In the genomic region with DNA sequence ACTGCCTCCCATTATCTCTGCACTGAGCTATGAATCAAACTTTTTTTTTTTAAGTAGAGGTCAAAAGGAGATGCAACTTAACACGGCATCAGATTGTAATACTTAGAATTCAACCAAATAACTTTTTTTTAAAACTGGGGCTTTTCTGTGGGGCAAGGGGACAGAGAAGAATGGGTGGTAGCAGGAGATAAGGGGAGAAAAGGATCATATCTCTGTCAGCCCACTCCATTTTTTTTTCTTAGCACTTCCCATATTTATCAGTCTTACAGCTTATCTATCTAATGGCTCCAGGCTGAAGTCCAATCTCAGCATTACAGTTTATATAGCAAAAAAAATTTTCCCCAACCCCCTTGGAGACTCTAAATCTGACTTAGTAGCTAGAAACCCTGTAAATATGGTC, we compare ENCODE assay signal across 24 cellular contexts.
"Had no signal": no experiment of that assay in that cellular context is flagged by ENCODE, and none has a peak within 500 bp of the region (broad histone marks: within the 10 kb centered on the region; RNA-seq: fewer than 3 reads in every experiment).

No MANE protein-coding gene starts in this region.

- H3K4me3 Mint-ChIP-seq: activated CD8-positive, alpha-beta T cell treated with anti-CD3 and anti-CD28 coated beads for 36 hours; activated T-cell treated with anti-CD3 and anti-CD28 coated beads, Interleukin-2, amount 50 U/mL, for 72 hours; IgD-negative memory B cell; T-cell had no signal

- H2AFZ ChIP-seq: PC-9 had no signal

- H3K4me1 Mint-ChIP-seq: IgD-negative memory B cell, T-cell had no signal

- H3K27ac Mint-ChIP-seq: activated CD8-positive, alpha-beta T cell treated with anti-CD3 and anti-CD28 coated beads for 36 hours; activated naive CD4-positive, alpha-beta T cell treated with anti-CD3 and anti-CD28 coated beads, Interleukin-2, amount 50 U/mL, for 72 hours; activated T-cell treated with anti-CD3 and anti-CD28 coated beads, Interleukin-2, amount 50 U/mL, for 72 hours; IgD-negative memory B cell; T-cell had no signal

- H3K27ac ChIP-seq: PC-9 had no signal

- H3K9me3 ChIP-seq: MG63 had no signal

- FAIRE-seq: TTC549 had no signal

- H3K4me2 ChIP-seq: PC-9 had no signal

- H3K27me3 Mint-ChIP-seq: activated CD8-positive, alpha-beta T cell treated with anti-CD3 and anti-CD28 coated beads for 36 hours; IgD-negative memory B cell; T-cell had no signal

- H3K27me3 ChIP-seq: MG63 had no signal

- H3K4me3 ChIP-seq: MG63, PC-9 had no signal

- H3K9me3 Mint-ChIP-seq: activated CD8-positive, alpha-beta T cell treated with anti-CD3 and anti-CD28 coated beads for 36 hours; activated naive CD4-positive, alpha-beta T cell treated with anti-CD3 and anti-CD28 coated beads, Interleukin-2, amount 50 U/mL, for 72 hours; activated T-cell treated with anti-CD3 and anti-CD28 coated beads, Interleukin-2, amount 50 U/mL, for 72 hours; IgD-negative memory B cell; T-cell had no signal

- DNase-seq: activated CD4-positive, alpha-beta T cell treated with anti-CD3 and anti-CD28 coated beads for 4 hours; activated CD8-positive, alpha-beta memory T cell treated with anti-CD3 and anti-CD28 coated beads, Interleukin-2, amount 50 U/mL, for 4 hours; activated CD8-positive, alpha-beta T cell treated with anti-CD3 and anti-CD28 coated beads for 36 hours; activated T-cell treated with anti-CD3 and anti-CD28 coated beads, Interleukin-2, amount 50 U/mL, for 72 hours; MG63; MV-4-11; NCI-H1092 treated with DMSO at 0.1 percent for 48 hours; NCI-H1417 treated with DMSO at 0.1 percent for 48 hours; NCI-H1694; NCI-H2029; NCI-H2107; NCI-H345; NCI-H510A treated with DMSO at 0.1 percent for 48 hours; NCI-H69; NK-92 treated with Interleukin-12 subunit alpha and Interleukin-12 subunit beta, amount 100 ng/mL, for 24 hours; PC-9; SHP77 treated with DMSO at 0.1 percent for 48 hours; T-cell; T-helper 2 cell; T1000 had no signal

- ATAC-seq: activated CD4-positive, CD25-positive, alpha-beta regulatory T cell treated with anti-CD3 and anti-CD28 coated beads, Interleukin-2, amount 50 U/mL, for 24 hours; activated CD8-positive, alpha-beta T cell treated with anti-CD3 and anti-CD28 coated beads for 36 hours; activated naive CD4-positive, alpha-beta T cell treated with anti-CD3 and anti-CD28 coated beads, Interleukin-2, amount 50 U/mL, for 72 hours; activated T-cell treated with anti-CD3 and anti-CD28 coated beads, Interleukin-2, amount 50 U/mL, for 72 hours; T-cell had no signal
